ENCODE assay signal across 8 cellular contexts in the genomic region with DNA sequence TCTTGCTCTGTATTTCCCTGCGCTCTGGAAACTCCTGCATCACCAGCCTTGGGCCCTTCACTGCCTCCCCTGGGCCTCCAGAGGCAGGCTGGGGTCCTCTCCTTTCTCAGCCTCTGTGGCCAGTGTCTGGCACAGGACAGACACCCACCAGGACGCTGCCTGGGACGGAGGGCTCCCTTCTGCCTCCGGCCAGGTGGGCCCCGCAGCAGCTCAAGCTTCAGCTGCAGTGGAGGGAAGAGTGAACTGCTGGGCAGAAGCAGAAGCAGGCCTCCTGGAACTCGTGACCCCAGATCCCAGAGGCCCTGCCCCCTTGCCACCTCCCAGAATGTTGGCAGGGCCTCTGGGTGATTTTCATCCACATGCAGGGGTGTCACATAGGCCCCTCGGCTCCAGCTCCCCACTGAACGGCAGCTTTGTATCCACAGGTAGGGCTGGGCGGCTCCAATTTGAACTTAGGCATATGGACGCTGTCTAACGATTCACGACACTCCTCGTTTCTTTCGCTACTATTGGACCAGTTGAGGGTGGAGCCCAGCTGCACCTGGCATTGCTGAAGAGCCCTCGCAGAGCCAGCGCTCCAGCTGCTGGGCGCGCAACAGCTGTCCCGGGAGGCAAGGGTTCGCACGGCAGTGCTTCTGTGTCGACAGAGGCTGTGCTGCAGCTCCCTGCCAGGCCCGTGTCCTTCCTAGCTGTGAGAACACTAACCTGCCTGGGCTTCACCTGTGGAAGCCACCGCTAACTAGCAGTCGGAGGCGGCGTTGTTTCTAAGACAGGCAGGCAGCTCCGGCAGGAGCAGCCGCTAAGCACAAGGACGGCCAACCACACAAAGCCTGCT. TPM values are rescaled to one million over a fixed set of nuclear protein-coding genes. Genes with fewer than 3 reads are reported as not detected.
DNase-seq lines count a peak whose midpoint lies in the region; ATAC-seq and TF ChIP-seq lines count a peak whose summit lies in the region.
"Had no signal": no experiment of that assay in that cellular context is flagged by ENCODE, and none has a peak within 500 bp of the region (broad histone marks: within the 10 kb centered on the region; RNA-seq: fewer than 3 reads in every experiment).

No MANE protein-coding gene starts in this region.

- peaks cover 10% of the 10 kb centered on the region for H3K27me3 Mint-ChIP-seq in IgD-negative memory B cell
- H3K27me3 Mint-ChIP-seq in natural killer cell (ENCODE audit: low read depth in 2 of 2), result no peaks in the 10 kb centered on the region

- intact Hi-C loops in natural killer cell (cut with micrococcal nuclease), result no loop called here

- H3K36me3 Mint-ChIP-seq in IgD-negative memory B cell (peaks cover 3% of the 10 kb centered on the region), natural killer cell (no peaks in the 10 kb centered on the region)

- H3K4me3 Mint-ChIP-seq in IgD-negative memory B cell (peak overlapping the region; percentile 60 to 93 (median 84)), natural killer cell (peak overlapping the region; percentile 50)

- peaks cover 0 to 2% (median 0%) of the 10 kb centered on the region in 3 donors for H3K9me3 Mint-ChIP-seq in IgD-negative memory B cell
- H3K9me3 Mint-ChIP-seq in natural killer cell, result no peaks in the 10 kb centered on the region

- DNase-seq in DMS79 treated with DMSO at 0.1 percent for 48 hours (lab: John Stamatoyannopoulos, UW) (peak; percentile 94), SHP77 (lab: John Stamatoyannopoulos, UW) (peak; percentile 98 to 99), natural killer cell (no peak), HK-2 (ENCODE audit: unreplicated experiment) (no peak), HPDE6-E6E7 (ENCODE audit: extremely low spot score) (no peak)
- DNase-seq: activated CD4-positive, alpha-beta T cell treated with anti-CD3 and anti-CD28 coated beads, Interleukin-2, amount 50 U/mL, for 48 hours had no signal

- TF ChIP-seq CTCF in natural killer cell (IDR thresholded peaks at IDR 0.05), result no peak

- H3K27ac Mint-ChIP-seq in IgD-negative memory B cell, result peak overlapping the region; percentile 89 to 99 (median 92)
- no peak overlapping the region for H3K27ac Mint-ChIP-seq in natural killer cell

- peaks cover 41 to 50% (median 49%) of the 10 kb centered on the region in 3 donors for H3K4me1 Mint-ChIP-seq in IgD-negative memory B cell
- H3K4me1 Mint-ChIP-seq in natural killer cell, result peaks cover 18 to 35% of the 10 kb centered on the region in 2 donors

- ATAC-seq in natural killer cell (no peak), GM21825 (IDR thresholded peaks at IDR 0.05; ENCODE audit: unreplicated experiment) (no peak)

RNA-seq across cellular contexts. Expression of a gene that starts 18.4 kb away (rescaled TPM):
- 2.6 TPM for polyA plus RNA-seq in IgD-negative memory B cell
- 1 to 10 TPM; 2.3 to 4.5 (median 2.5) TPM for total RNA-seq in natural killer cell

RNA-seq across cellular contexts. Expression of a gene that starts 43.0 kb away (rescaled TPM):
- polyA plus RNA-seq in IgD-negative memory B cell, result not detected
- not detected for total RNA-seq in natural killer cell

RNA-seq across cellular contexts. Expression of a gene that starts 50.6 kb away (rescaled TPM):
- 26.7 TPM for polyA plus RNA-seq in IgD-negative memory B cell
- total RNA-seq in natural killer cell, result 10 to 100 TPM; 33.6 to 38.3 (median 33.6) TPM

Comparison
In these comparisons a context has a peak if more than half of its experiments do, and no peak if none do; other contexts are left out.
1. DNase-seq: peak in DMS79 treated with DMSO at 0.1 percent for 48 hours (single experiment) and SHP77 (2 of 2); none in natural killer cell (single experiment), HK-2 (single experiment) and HPDE6-E6E7 (single experiment).
2. H3K27ac Mint-ChIP-seq: peak in IgD-negative memory B cell (3 of 3); none in natural killer cell (0 of 2).